ENCODE assay signal across 18 cellular contexts in the genomic region with DNA sequence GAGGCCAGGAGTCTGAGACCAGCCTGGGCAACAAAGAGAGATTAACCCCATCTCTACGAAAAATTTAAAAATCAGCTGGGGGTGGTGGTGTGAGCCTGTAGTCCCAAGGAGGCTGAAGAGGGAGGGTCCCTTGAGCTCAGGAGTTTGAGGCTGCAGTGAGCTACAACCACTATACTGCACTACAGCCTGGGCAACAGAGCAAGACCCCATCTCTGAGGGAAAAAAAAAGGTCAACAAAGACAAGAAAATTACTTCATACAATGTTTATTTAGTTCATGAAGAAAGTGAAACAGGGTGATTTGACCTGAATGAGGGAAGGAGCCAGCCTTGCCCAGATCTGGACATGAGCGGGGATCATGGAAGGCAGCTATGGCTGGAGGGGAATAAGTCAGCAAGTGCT. TPM values are rescaled to one million over a fixed set of nuclear protein-coding genes. Genes with fewer than 3 reads are reported as not detected.
A peak's percentile ranks its signal among the peaks of the same experiment; 100 is the strongest.
DNase-seq lines count a peak whose midpoint lies in the region; ATAC-seq and TF ChIP-seq lines count a peak whose summit lies in the region.
"Had no signal": no experiment of that assay in that cellular context is flagged by ENCODE, and none has a peak within 500 bp of the region (broad histone marks: within the 10 kb centered on the region; RNA-seq: fewer than 3 reads in every experiment).

No MANE protein-coding gene starts in this region.

- no peak for DNase-seq in T-helper 1 cell
- peak; percentile 7 for DNase-seq in coronary artery (ENCODE audit: low spot score)
- DNase-seq in mesenchymal stem cell: no peak
- DNase-seq in osteocyte (ENCODE audit: extremely low spot score, unreplicated experiment): peak; percentile 48
- no peak for DNase-seq in thyroid gland
- DNase-seq in aorta: no peak
- no peak for DNase-seq in effector CD8-positive, alpha-beta T cell (lab: John Stamatoyannopoulos, UW)
- DNase-seq: DMS79, HCEC 1CT, HFFc6 had no signal

- no peak overlapping the region for H2AFZ ChIP-seq in mesenchymal stem cell (ENCODE audit: low read depth, low read length)

- H3K4me3 ChIP-seq in coronary artery (no peak overlapping the region), mesenchymal stem cell (ENCODE audit: insufficient read depth in 1 of 2, low read depth in 1 of 2, low read length in 2 of 2) (no peak overlapping the region), thyroid gland (replicated peaks in 1 of 3) (no peak overlapping the region), aorta (ENCODE audit: low read length in 2 of 2) (no peak overlapping the region)
- H3K4me3 ChIP-seq: GM12878 had no signal

- no peak for TF ChIP-seq CTCF in coronary artery (IDR thresholded peaks at IDR 0.05)
- TF ChIP-seq CTCF in osteocyte (IDR thresholded peaks at IDR 0.05): no peak
- no peak for TF ChIP-seq CTCF in thyroid gland (IDR thresholded peaks at IDR 0.05)

- peaks cover 26% of the 10 kb centered on the region for H3K79me1 ChIP-seq in mesenchymal stem cell (replicated peaks; ENCODE audit: low read length, poor library complexity, severe bottlenecking)

- no peak overlapping the region for H2BK120ac ChIP-seq in mesenchymal stem cell (ENCODE audit: low read depth, low read length)

- H3K4ac ChIP-seq in mesenchymal stem cell (ENCODE audit: low read depth in 1 of 2, low read length in 2 of 2): no peak overlapping the region

- peak overlapping the region; percentile 44 for H3K27ac Mint-ChIP-seq in T-helper 1 cell treated with Interleukin-12 subunit alpha and Interleukin-12 subunit beta and Interleukin-4 antibody, amounts not matched to agents 30 μg/mL and 1 μg/mL, for 36 hours
- no peak overlapping the region for H3K27ac Mint-ChIP-seq in osteocyte (ENCODE audit: unreplicated experiment)
- H3K27ac Mint-ChIP-seq: HFFc6 had no signal

- 95% methylated on average over 1 of the region's 2 CpGs for WGBS in mesenchymal stem cell
- 46 to 73% methylated on average over 2 of the region's 2 CpGs for WGBS in thyroid gland, 2 donors
- WGBS in aorta, 2 donors: 47 to 68% methylated on average over 2 of the region's 2 CpGs

- no peak overlapping the region for H2BK5ac ChIP-seq in mesenchymal stem cell (ENCODE audit: low read depth, low read length, poor library complexity, severe bottlenecking)

- peak overlapping the region; percentile 49 for H2AK5ac ChIP-seq in mesenchymal stem cell (ENCODE audit: low read length, severe bottlenecking)

- H3K9me3 Mint-ChIP-seq in T-helper 1 cell treated with Interleukin-12 subunit alpha and Interleukin-12 subunit beta and Interleukin-4 antibody, amounts not matched to agents 30 μg/mL and 1 μg/mL, for 36 hours: peaks cover 10% of the 10 kb centered on the region
- H3K9me3 Mint-ChIP-seq in osteocyte (ENCODE audit: unreplicated experiment): no peaks in the 10 kb centered on the region
- H3K9me3 Mint-ChIP-seq: HFFc6 had no signal

- H3K9ac ChIP-seq in mesenchymal stem cell (ENCODE audit: low read length): no peak overlapping the region

- ATAC-seq in aorta (ENCODE audit: low FRiP score): no peak
- ATAC-seq: GM12878 had no signal

- H3K23ac ChIP-seq in mesenchymal stem cell (ENCODE audit: low read length in 2 of 2): no peak overlapping the region

- H2BK15ac ChIP-seq in mesenchymal stem cell (ENCODE audit: low read depth, poor library complexity, severe bottlenecking): no peak overlapping the region

- H3K9me3 ChIP-seq in mesenchymal stem cell (ENCODE audit: control insufficient read depth, low read length) (no peaks in the 10 kb centered on the region), thyroid gland (no peaks in the 10 kb centered on the region), aorta (ENCODE audit: control insufficient read depth, low read length) (peaks cover 1% of the 10 kb centered on the region)

- H2BK12ac ChIP-seq in mesenchymal stem cell (ENCODE audit: low read length in 2 of 2): no peak overlapping the region

- H4K8ac ChIP-seq in mesenchymal stem cell (ENCODE audit: low read length): no peak overlapping the region

- H3K18ac ChIP-seq in mesenchymal stem cell (ENCODE audit: low read depth in 1 of 2, low read length in 2 of 2): no peak overlapping the region

- peaks cover 3% of the 10 kb centered on the region for H3K36me3 Mint-ChIP-seq in T-helper 1 cell treated with Interleukin-12 subunit alpha and Interleukin-12 subunit beta and Interleukin-4 antibody, amounts not matched to agents 30 μg/mL and 1 μg/mL, for 36 hours (ENCODE audit: low read depth)
- H3K36me3 Mint-ChIP-seq in osteocyte (ENCODE audit: unreplicated experiment): no peaks in the 10 kb centered on the region
- H3K36me3 Mint-ChIP-seq: CD14-positive monocyte had no signal

- H3K4me1 Mint-ChIP-seq in T-helper 1 cell treated with Interleukin-12 subunit alpha and Interleukin-12 subunit beta and Interleukin-4 antibody, amounts not matched to agents 30 μg/mL and 1 μg/mL, for 36 hours (ENCODE audit: low read depth): peaks cover 8% of the 10 kb centered on the region
- H3K4me1 Mint-ChIP-seq in osteocyte (ENCODE audit: unreplicated experiment): no peaks in the 10 kb centered on the region
- H3K4me1 Mint-ChIP-seq: CD14-positive monocyte had no signal

- no peak for TF ChIP-seq POLR2A in thyroid gland (IDR thresholded peaks at IDR 0.05)

- no peak overlapping the region for H4K91ac ChIP-seq in mesenchymal stem cell (ENCODE audit: low read length)

- intact Hi-C loops in thyroid gland (cut with DNase I): no loop called here
- intact Hi-C loops in aorta (cut with DNase I): no loop called here

- peaks cover 24% of the 10 kb centered on the region for H3K27me3 Mint-ChIP-seq in T-helper 1 cell treated with Interleukin-12 subunit alpha and Interleukin-12 subunit beta and Interleukin-4 antibody, amounts not matched to agents 30 μg/mL and 1 μg/mL, for 36 hours (ENCODE audit: low read depth)
- no peaks in the 10 kb centered on the region for H3K27me3 Mint-ChIP-seq in osteocyte (ENCODE audit: unreplicated experiment)

- no peak overlapping the region for H3K27ac ChIP-seq in coronary artery
- H3K27ac ChIP-seq in mesenchymal stem cell (ENCODE audit: low read length, poor library complexity, severe bottlenecking): no peak overlapping the region
- no peak overlapping the region for H3K27ac ChIP-seq in thyroid gland
- H3K27ac ChIP-seq in aorta (ENCODE audit: low read depth in 1 of 2, low read length in 2 of 2): no peak overlapping the region
- H3K27ac ChIP-seq: 22Rv1 had no signal

- no peak overlapping the region for H3K4me3 Mint-ChIP-seq in T-helper 1 cell treated with Interleukin-12 subunit alpha and Interleukin-12 subunit beta and Interleukin-4 antibody, amounts not matched to agents 30 μg/mL and 1 μg/mL, for 36 hours
- no peak overlapping the region for H3K4me3 Mint-ChIP-seq in osteocyte (ENCODE audit: unreplicated experiment)
- H3K4me3 Mint-ChIP-seq: CD14-positive monocyte, HFFc6 had no signal

- H3K4me1 ChIP-seq in mesenchymal stem cell (ENCODE audit: control insufficient read depth, insufficient read depth, low read depth, low read length) (no peaks in the 10 kb centered on the region), thyroid gland (no peaks in the 10 kb centered on the region), aorta (ENCODE audit: control insufficient read depth in 1 of 2, insufficient read depth in 2 of 2, low read length in 2 of 2) (no peaks in the 10 kb centered on the region)

- H3K36me3 ChIP-seq in mesenchymal stem cell (ENCODE audit: control insufficient read depth in 1 of 2, insufficient read depth in 2 of 2, low read depth in 1 of 2, low read length in 2 of 2): no peaks in the 10 kb centered on the region
- H3K36me3 ChIP-seq in thyroid gland: no peaks in the 10 kb centered on the region
- H3K36me3 ChIP-seq in aorta (ENCODE audit: control insufficient read depth in 1 of 2, insufficient read depth in 2 of 2, low read length in 1 of 2): no peaks in the 10 kb centered on the region

- no peak overlapping the region for H3K4me2 ChIP-seq in mesenchymal stem cell (ENCODE audit: low read length, poor library complexity, severe bottlenecking)

- H3K14ac ChIP-seq in mesenchymal stem cell (ENCODE audit: low read length in 2 of 2): no peak overlapping the region

- H3K27me3 ChIP-seq in mesenchymal stem cell (ENCODE audit: control insufficient read depth in 1 of 2, insufficient read depth in 1 of 2, low read length in 2 of 2) (peaks cover 0 to 11% of the 10 kb centered on the region in 2 experiments), thyroid gland (no peaks in the 10 kb centered on the region), aorta (ENCODE audit: control insufficient read depth in 1 of 2, insufficient read depth in 2 of 2, low read length in 1 of 2) (no peaks in the 10 kb centered on the region)

RNA-seq across cellular contexts. Expression of a gene that starts 59.1 kb away (rescaled TPM):
- polyA plus RNA-seq in mesenchymal stem cell (2013, experiment 1 of 2): 0.07 TPM
- 0.05 TPM for polyA plus RNA-seq in mesenchymal stem cell (2013, experiment 2 of 2)
- total RNA-seq in osteocyte (not detected in 2 replicates), thyroid gland (1 to 10 TPM in 2 of 4 donors, under 1 TPM in 2; 0.27 to 4.7 (median 1.1) TPM), aorta (under 1 TPM; 0.36 to 0.62 TPM)
- under 1 TPM in 1 of 2 donors, not detected in 1; 0.25 TPM for polyA plus RNA-seq in aorta
- total RNA-seq: A673, G401, H4, HFFc6 had no signal
- polyA plus RNA-seq: BJ, CD14-positive monocyte had no signal

Comparison
In these comparisons a context has a peak if more than half of its experiments do, and no peak if none do; other contexts are left out.
1. DNase-seq: peak in coronary artery (single experiment) and osteocyte (single experiment); none in T-helper 1 cell (0 of 5), mesenchymal stem cell (single experiment), thyroid gland (0 of 2), aorta (0 of 2) and effector CD8-positive, alpha-beta T cell (single experiment).